Comparison of ENCODE assay signal across 9 cellular contexts in genomic region chr1:202193614-202194327, GRCh38. TPM values are rescaled to one million over a fixed set of nuclear protein-coding genes. Genes with fewer than 3 reads are reported as not detected.
A peak's percentile ranks its signal among the peaks of the same experiment; 100 is the strongest.
DNase-seq lines count a peak whose midpoint lies in the region; ATAC-seq and TF ChIP-seq lines count a peak whose summit lies in the region.
"Had no signal": no experiment of that assay in that cellular context is flagged by ENCODE, and none has a peak within 500 bp of the region (broad histone marks: within the 10 kb centered on the region; RNA-seq: fewer than 3 reads in every experiment).

LGR6 (plus strand) TSS chr1:202193799; CDS start chr1:202193990, 191 bp downstream.

- H2BK120ac ChIP-seq in mesenchymal stem cell (ENCODE audit: low read depth, low read length) = no peak within 1 kb of the TSS

- H3K9me3 ChIP-seq in mesenchymal stem cell (ENCODE audit: control insufficient read depth, low read length) = no peaks in the 10 kb centered on the region
- H3K9me3 ChIP-seq in upper lobe of left lung = no peaks in the 10 kb centered on the region

- H3K18ac ChIP-seq in mesenchymal stem cell (ENCODE audit: low read depth in 1 of 2, low read length in 2 of 2) = no peak within 1 kb of the TSS

- peak within 1 kb of the TSS; percentile 73 for H3K4me3 Mint-ChIP-seq in activated naive CD4-positive, alpha-beta T cell treated with anti-CD3 and anti-CD28 coated beads, Interleukin-2, amount 50 U/mL, for 24 hours
- no peak within 1 kb of the TSS for H3K4me3 Mint-ChIP-seq in activated naive CD4-positive, alpha-beta T cell treated with anti-CD3 and anti-CD28 coated beads, Interleukin-2, amount 10 ng/mL, durations not matched to agents 7 days and 5 days
- peak within 1 kb of the TSS; percentile 64 to 80 for H3K4me3 Mint-ChIP-seq in effector memory CD8-positive, alpha-beta T cell
- H3K4me3 Mint-ChIP-seq: dendritic cell treated with granulocyte-macrophage colony-stimulating factor and Interleukin-4, amounts not matched to agents 40 ng/mL and 50 ng/mL, for 4 days had no signal

- no peaks in the 10 kb centered on the region for H3K36me3 Mint-ChIP-seq in activated naive CD4-positive, alpha-beta T cell treated with anti-CD3 and anti-CD28 coated beads, Interleukin-2, amount 50 U/mL, for 24 hours
- no peaks in the 10 kb centered on the region for H3K36me3 Mint-ChIP-seq in activated naive CD4-positive, alpha-beta T cell treated with anti-CD3 and anti-CD28 coated beads, Interleukin-2, amount 10 ng/mL, durations not matched to agents 7 days and 5 days
- H3K36me3 Mint-ChIP-seq in effector memory CD8-positive, alpha-beta T cell (ENCODE audit: insufficient read depth) = peaks cover 4% of the 10 kb centered on the region

- H3K27ac Mint-ChIP-seq in activated naive CD4-positive, alpha-beta T cell treated with anti-CD3 and anti-CD28 coated beads, Interleukin-2, amount 50 U/mL, for 24 hours = no peak within 1 kb of the TSS
- H3K27ac Mint-ChIP-seq in activated naive CD4-positive, alpha-beta T cell treated with anti-CD3 and anti-CD28 coated beads, Interleukin-2, amount 10 ng/mL, durations not matched to agents 7 days and 5 days = no peak within 1 kb of the TSS
- H3K27ac Mint-ChIP-seq in effector memory CD8-positive, alpha-beta T cell = peak within 1 kb of the TSS; percentile 78 to 97
- H3K27ac Mint-ChIP-seq: dendritic cell treated with granulocyte-macrophage colony-stimulating factor and Interleukin-4, amounts not matched to agents 40 ng/mL and 50 ng/mL, for 4 days had no signal

- no peaks in the 10 kb centered on the region for H3K79me1 ChIP-seq in mesenchymal stem cell (replicated peaks; ENCODE audit: low read length, poor library complexity, severe bottlenecking)

- H2AFZ ChIP-seq in mesenchymal stem cell (ENCODE audit: low read depth, low read length) = no peak within 1 kb of the TSS

- H3K27ac ChIP-seq in mesenchymal stem cell (ENCODE audit: low read length, poor library complexity, severe bottlenecking) = no peak within 1 kb of the TSS
- H3K27ac ChIP-seq in upper lobe of left lung = no peak within 1 kb of the TSS

- H4K8ac ChIP-seq in mesenchymal stem cell (ENCODE audit: low read length) = no peak within 1 kb of the TSS

- 5% methylated on average over 56 of the region's 61 CpGs for WGBS in mesenchymal stem cell
- WGBS in upper lobe of left lung, 2 donors = 4 to 6% methylated on average over 29 to 50 of the region's 61 CpGs

- peak within 1 kb of the TSS in 1 of 2 experiments; percentile 78 for H3K23ac ChIP-seq in mesenchymal stem cell (ENCODE audit: low read length in 2 of 2)

- CTCF ChIA-PET in activated naive CD4-positive, alpha-beta T cell treated with anti-CD3 and anti-CD28 coated beads, Interleukin-2, amount 10 ng/mL, durations not matched to agents 7 days and 5 days (lab: Charles Lee) = interaction anchor here (0.8 to 2.9 kb wide), 30 partner anchors 10 to 526 kb away, joined by 3 to 43 read pairs (median 4); partner anchors contain the start of genes PTPN7 and UBE2T

- H2BK15ac ChIP-seq in mesenchymal stem cell (ENCODE audit: low read depth, poor library complexity, severe bottlenecking) = no peak within 1 kb of the TSS

- H3K36me3 ChIP-seq in mesenchymal stem cell (ENCODE audit: control insufficient read depth in 1 of 2, insufficient read depth in 2 of 2, low read depth in 1 of 2, low read length in 2 of 2) (no peaks in the 10 kb centered on the region), upper lobe of left lung (no peaks in the 10 kb centered on the region)

- H3K4me1 ChIP-seq in mesenchymal stem cell (ENCODE audit: control insufficient read depth, insufficient read depth, low read depth, low read length) (peaks cover 14% of the 10 kb centered on the region), upper lobe of left lung (peaks cover 8 to 19% (median 10%) of the 10 kb centered on the region in 4 donors)

- peaks cover 10% of the 10 kb centered on the region for H3K27me3 Mint-ChIP-seq in activated naive CD4-positive, alpha-beta T cell treated with anti-CD3 and anti-CD28 coated beads, Interleukin-2, amount 50 U/mL, for 24 hours
- H3K27me3 Mint-ChIP-seq in activated naive CD4-positive, alpha-beta T cell treated with anti-CD3 and anti-CD28 coated beads, Interleukin-2, amount 10 ng/mL, durations not matched to agents 7 days and 5 days = peaks cover 68% of the 10 kb centered on the region
- H3K27me3 Mint-ChIP-seq in effector memory CD8-positive, alpha-beta T cell = peaks cover 0 to 55% of the 10 kb centered on the region in 2 donors

- peaks cover 17% of the 10 kb centered on the region for H3K4me1 Mint-ChIP-seq in activated naive CD4-positive, alpha-beta T cell treated with anti-CD3 and anti-CD28 coated beads, Interleukin-2, amount 50 U/mL, for 24 hours
- peaks cover 11% of the 10 kb centered on the region for H3K4me1 Mint-ChIP-seq in activated naive CD4-positive, alpha-beta T cell treated with anti-CD3 and anti-CD28 coated beads, Interleukin-2, amount 10 ng/mL, durations not matched to agents 7 days and 5 days
- H3K4me1 Mint-ChIP-seq in effector memory CD8-positive, alpha-beta T cell (ENCODE audit: low read depth in 2 of 2) = peaks cover 34 to 43% of the 10 kb centered on the region in 2 donors

- DNase-seq in activated naive CD4-positive, alpha-beta T cell treated with anti-CD3 and anti-CD28 coated beads, Interleukin-2, amount 10 ng/mL, durations not matched to agents 7 days and 5 days = no peak
- no peak for DNase-seq in effector memory CD8-positive, alpha-beta T cell
- DNase-seq in mesenchymal stem cell = no peak
- peak in 1 of 2 donors; percentile 85 for DNase-seq in upper lobe of left lung
- no peak for DNase-seq in nucleus accumbens (lab: John Stamatoyannopoulos, UW)

- no peak within 1 kb of the TSS for H2BK12ac ChIP-seq in mesenchymal stem cell (ENCODE audit: low read length in 2 of 2)

- TF ChIP-seq EP300 in upper lobe of left lung (IDR thresholded peaks at IDR 0.05) = no peak

- H3K9me3 Mint-ChIP-seq in activated naive CD4-positive, alpha-beta T cell treated with anti-CD3 and anti-CD28 coated beads, Interleukin-2, amount 50 U/mL, for 24 hours = no peaks in the 10 kb centered on the region
- no peaks in the 10 kb centered on the region for H3K9me3 Mint-ChIP-seq in activated naive CD4-positive, alpha-beta T cell treated with anti-CD3 and anti-CD28 coated beads, Interleukin-2, amount 10 ng/mL, durations not matched to agents 7 days and 5 days
- H3K9me3 Mint-ChIP-seq in effector memory CD8-positive, alpha-beta T cell = no peaks in the 10 kb centered on the region
- H3K9me3 Mint-ChIP-seq: dendritic cell treated with granulocyte-macrophage colony-stimulating factor and Interleukin-4, amounts not matched to agents 40 ng/mL and 50 ng/mL, for 4 days had no signal

- H2AK5ac ChIP-seq in mesenchymal stem cell (ENCODE audit: low read length, severe bottlenecking) = no peak within 1 kb of the TSS

- no peak within 1 kb of the TSS for H2BK5ac ChIP-seq in mesenchymal stem cell (ENCODE audit: low read depth, low read length, poor library complexity, severe bottlenecking)

- no peak within 1 kb of the TSS for H4K91ac ChIP-seq in mesenchymal stem cell (ENCODE audit: low read length)

- no peak within 1 kb of the TSS for H3K4ac ChIP-seq in mesenchymal stem cell (ENCODE audit: low read depth in 1 of 2, low read length in 2 of 2)

- no peak within 1 kb of the TSS for H3K9ac ChIP-seq in mesenchymal stem cell (ENCODE audit: low read length)

- no peak for ATAC-seq in effector memory CD8-positive, alpha-beta T cell (replicated peaks)
- ATAC-seq in upper lobe of left lung (ENCODE audit: low FRiP score in 2 of 2) (peak in 1 of 2 donors; percentile 28), HG02798 (IDR thresholded peaks at IDR 0.05; ENCODE audit: poor library complexity, unreplicated experiment) (no peak), GM18909 (IDR thresholded peaks at IDR 0.05; ENCODE audit: poor library complexity, unreplicated experiment) (no peak)

- no peak within 1 kb of the TSS for H3K14ac ChIP-seq in mesenchymal stem cell (ENCODE audit: low read length in 2 of 2)

- peak within 1 kb of the TSS in 1 of 2 experiments; percentile 41 for H3K4me3 ChIP-seq in mesenchymal stem cell (ENCODE audit: insufficient read depth in 1 of 2, low read depth in 1 of 2, low read length in 2 of 2)
- peak within 1 kb of the TSS in 3 of 4 donors; percentile 15 to 35 (median 29) for H3K4me3 ChIP-seq in upper lobe of left lung

- TF ChIP-seq CTCF in upper lobe of left lung (IDR thresholded peaks at IDR 0.05) = peak in 2 of 6 experiments; percentile 22 to 45

- H3K4me2 ChIP-seq in mesenchymal stem cell (ENCODE audit: low read length, poor library complexity, severe bottlenecking) = peak within 1 kb of the TSS; percentile 78

- H3K27me3 ChIP-seq in mesenchymal stem cell (ENCODE audit: control insufficient read depth in 1 of 2, insufficient read depth in 1 of 2, low read length in 2 of 2) (peaks cover 43 to 77% of the 10 kb centered on the region in 2 experiments), upper lobe of left lung (peaks cover 0 to 12% (median 5%) of the 10 kb centered on the region in 4 donors)

- TF ChIP-seq POLR2A in upper lobe of left lung (IDR thresholded peaks at IDR 0.05) = no peak

RNA-seq across cellular contexts. Expression of gene LGR6, which starts in this region (rescaled TPM):
- not detected for polyA plus RNA-seq in mesenchymal stem cell (2013, experiment 1 of 2)
- not detected for polyA plus RNA-seq in mesenchymal stem cell (2013, experiment 2 of 2)
- 1 to 10 TPM in 3 of 6 donors, under 1 TPM in 3; 0.46 to 5.2 (median 1.1) TPM for total RNA-seq in upper lobe of left lung

Comparison
In these comparisons a context has a peak if more than half of its experiments do, and no peak if none do; other contexts are left out.
1. H3K27ac Mint-ChIP-seq: peak in effector memory CD8-positive, alpha-beta T cell (2 of 2); none in activated naive CD4-positive, alpha-beta T cell treated with anti-CD3 and anti-CD28 coated beads, Interleukin-2, amount 50 U/mL, for 24 hours (single experiment) and activated naive CD4-positive, alpha-beta T cell treated with anti-CD3 and anti-CD28 coated beads, Interleukin-2, amount 10 ng/mL, durations not matched to agents 7 days and 5 days (single experiment).